Comparison of ENCODE assay signal across 22 cellular contexts in genomic region chr3:82525-82924, GRCh38.
"Had no signal": no experiment of that assay in that cellular context is flagged by ENCODE, and none has a peak within 500 bp of the region (broad histone marks: within the 10 kb centered on the region; RNA-seq: fewer than 3 reads in every experiment).

No MANE protein-coding gene starts in this region.

- H3K36me3 ChIP-seq: colonic mucosa, esophagus muscularis mucosa, esophagus squamous epithelium, gastrocnemius medialis, gastroesophageal sphincter, heart left ventricle, heart right ventricle had no signal

- H3K27me3 Mint-ChIP-seq: dendritic cell treated with granulocyte-macrophage colony-stimulating factor and Interleukin-4, amounts not matched to agents 40 ng/mL and 50 ng/mL, for 4 days; effector memory CD8-positive, alpha-beta T cell had no signal

- H3K27ac ChIP-seq: colonic mucosa, coronary artery, epithelial cell of prostate, esophagus muscularis mucosa, esophagus squamous epithelium, foreskin keratinocyte, gastrocnemius medialis, gastroesophageal sphincter, heart left ventricle, heart right ventricle had no signal

- H3K4me1 Mint-ChIP-seq: endodermal cell had no signal

- H3K4me3 Mint-ChIP-seq: dendritic cell treated with granulocyte-macrophage colony-stimulating factor and Interleukin-4, amounts not matched to agents 40 ng/mL and 50 ng/mL, for 4 days; effector memory CD8-positive, alpha-beta T cell; endodermal cell had no signal

- H3K27ac Mint-ChIP-seq: dendritic cell treated with granulocyte-macrophage colony-stimulating factor and Interleukin-4, amounts not matched to agents 40 ng/mL and 50 ng/mL, for 4 days; effector memory CD8-positive, alpha-beta T cell; endodermal cell had no signal

- DNase-seq: colonic mucosa; cortex of kidney; dermis blood vessel endothelial cell; effector CD4-positive, alpha-beta T cell; effector CD8-positive, alpha-beta T cell; effector memory CD4-positive, alpha-beta T cell; effector memory CD8-positive, alpha-beta T cell; endodermal cell; erythroblast; esophagus squamous epithelium; foreskin fibroblast; foreskin keratinocyte; foreskin melanocyte; gastrocnemius medialis; head of caudate nucleus; heart left ventricle; heart right ventricle had no signal

- H3K27me3 ChIP-seq: colonic mucosa, esophagus muscularis mucosa, esophagus squamous epithelium, foreskin keratinocyte, gastrocnemius medialis, gastroesophageal sphincter, heart left ventricle, heart right ventricle had no signal

- H3K9me3 ChIP-seq: colonic mucosa, esophagus muscularis mucosa, esophagus squamous epithelium, gastrocnemius medialis, gastroesophageal sphincter had no signal

- H3K4me3 ChIP-seq: colonic mucosa, coronary artery, esophagus muscularis mucosa, esophagus squamous epithelium, gastrocnemius medialis, gastroesophageal sphincter, heart left ventricle, heart right ventricle had no signal

- H3K9me3 Mint-ChIP-seq: endodermal cell had no signal
